In genomic region chr15:65337436-65338070, GRCh38 we compare ENCODE assay signal across 1 cellular context.
A peak's percentile ranks its signal among the peaks of the same experiment; 100 is the strongest.
TF ChIP-seq lines count a peak whose summit lies in the region.

No MANE protein-coding gene starts in this region.

TF ChIP-seq in HEK293, 187 proteins besides CTCF, POLR2A, EP300 and RAD21 (continued from another document):
- no peak for TF ChIP-seq ZNF639 (tag by site-specific recombination; IDR thresholded peaks at IDR 0.05)
- TF ChIP-seq, protein P1, sequence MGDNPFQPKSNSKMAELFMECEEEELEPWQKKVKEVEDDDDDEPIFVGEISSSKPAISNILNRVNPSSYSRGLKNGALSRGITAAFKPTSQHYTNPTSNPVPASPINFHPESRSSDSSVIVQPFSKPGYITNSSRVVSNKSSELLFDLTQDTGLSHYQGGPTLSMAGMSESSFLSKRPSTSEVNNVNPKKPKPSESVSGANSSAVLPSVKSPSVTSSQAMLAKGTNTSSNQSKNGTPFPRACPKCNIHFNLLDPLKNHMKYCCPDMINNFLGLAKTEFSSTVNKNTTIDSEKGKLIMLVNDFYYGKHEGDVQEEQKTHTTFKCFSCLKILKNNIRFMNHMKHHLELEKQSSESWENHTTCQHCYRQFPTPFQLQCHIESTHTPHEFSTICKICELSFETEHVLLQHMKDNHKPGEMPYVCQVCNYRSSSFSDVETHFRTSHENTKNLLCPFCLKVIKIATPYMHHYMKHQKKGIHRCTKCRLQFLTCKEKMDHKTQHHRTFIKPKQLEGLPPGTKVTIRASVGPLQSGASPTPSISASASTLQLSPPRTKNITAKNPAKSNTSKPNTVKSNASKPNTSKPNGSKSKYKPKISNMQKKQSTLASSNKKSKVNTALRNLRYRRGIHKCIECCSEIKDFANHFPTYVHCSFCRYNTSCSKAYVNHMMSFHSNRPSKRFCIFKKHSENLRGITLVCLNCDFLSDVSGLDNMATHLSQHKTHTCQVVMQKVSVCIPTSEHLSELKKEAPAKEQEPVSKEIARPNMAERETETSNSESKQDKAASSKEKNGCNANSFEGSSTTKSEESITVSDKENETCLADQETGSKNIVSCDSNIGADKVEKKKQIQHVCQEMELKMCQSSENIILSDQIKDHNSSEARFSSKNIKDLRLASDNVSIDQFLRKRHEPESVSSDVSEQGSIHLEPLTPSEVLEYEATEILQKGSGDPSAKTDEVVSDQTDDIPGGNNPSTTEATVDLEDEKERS (tag by site-specific recombination; IDR thresholded peaks at IDR 0.05): no peak
- no peak for TF ChIP-seq YY1 (tag by site-specific recombination; IDR thresholded peaks at IDR 0.05)
- TF ChIP-seq IKZF3 (tag by site-specific recombination; IDR thresholded peaks at IDR 0.05): 0 out of 2 replicates have a peak, but pooled peaks have one; percentile 32
- TF ChIP-seq ZNF747 (tag by site-specific recombination; IDR thresholded peaks at IDR 0.05): no peak
- TF ChIP-seq BCL6B (tag by site-specific recombination; IDR thresholded peaks at IDR 0.05): no peak
- 0 out of 2 replicates have a peak, but pooled peaks have one; percentile 10 for TF ChIP-seq ZNF423 (tag by site-specific recombination; IDR thresholded peaks at IDR 0.05)
- TF ChIP-seq ZNF121 (tag by site-specific recombination; IDR thresholded peaks at IDR 0.05): no peak
- TF ChIP-seq ZIC2 (tag by site-specific recombination; IDR thresholded peaks at IDR 0.05): peak; percentile 74
- TF ChIP-seq, protein P2, sequence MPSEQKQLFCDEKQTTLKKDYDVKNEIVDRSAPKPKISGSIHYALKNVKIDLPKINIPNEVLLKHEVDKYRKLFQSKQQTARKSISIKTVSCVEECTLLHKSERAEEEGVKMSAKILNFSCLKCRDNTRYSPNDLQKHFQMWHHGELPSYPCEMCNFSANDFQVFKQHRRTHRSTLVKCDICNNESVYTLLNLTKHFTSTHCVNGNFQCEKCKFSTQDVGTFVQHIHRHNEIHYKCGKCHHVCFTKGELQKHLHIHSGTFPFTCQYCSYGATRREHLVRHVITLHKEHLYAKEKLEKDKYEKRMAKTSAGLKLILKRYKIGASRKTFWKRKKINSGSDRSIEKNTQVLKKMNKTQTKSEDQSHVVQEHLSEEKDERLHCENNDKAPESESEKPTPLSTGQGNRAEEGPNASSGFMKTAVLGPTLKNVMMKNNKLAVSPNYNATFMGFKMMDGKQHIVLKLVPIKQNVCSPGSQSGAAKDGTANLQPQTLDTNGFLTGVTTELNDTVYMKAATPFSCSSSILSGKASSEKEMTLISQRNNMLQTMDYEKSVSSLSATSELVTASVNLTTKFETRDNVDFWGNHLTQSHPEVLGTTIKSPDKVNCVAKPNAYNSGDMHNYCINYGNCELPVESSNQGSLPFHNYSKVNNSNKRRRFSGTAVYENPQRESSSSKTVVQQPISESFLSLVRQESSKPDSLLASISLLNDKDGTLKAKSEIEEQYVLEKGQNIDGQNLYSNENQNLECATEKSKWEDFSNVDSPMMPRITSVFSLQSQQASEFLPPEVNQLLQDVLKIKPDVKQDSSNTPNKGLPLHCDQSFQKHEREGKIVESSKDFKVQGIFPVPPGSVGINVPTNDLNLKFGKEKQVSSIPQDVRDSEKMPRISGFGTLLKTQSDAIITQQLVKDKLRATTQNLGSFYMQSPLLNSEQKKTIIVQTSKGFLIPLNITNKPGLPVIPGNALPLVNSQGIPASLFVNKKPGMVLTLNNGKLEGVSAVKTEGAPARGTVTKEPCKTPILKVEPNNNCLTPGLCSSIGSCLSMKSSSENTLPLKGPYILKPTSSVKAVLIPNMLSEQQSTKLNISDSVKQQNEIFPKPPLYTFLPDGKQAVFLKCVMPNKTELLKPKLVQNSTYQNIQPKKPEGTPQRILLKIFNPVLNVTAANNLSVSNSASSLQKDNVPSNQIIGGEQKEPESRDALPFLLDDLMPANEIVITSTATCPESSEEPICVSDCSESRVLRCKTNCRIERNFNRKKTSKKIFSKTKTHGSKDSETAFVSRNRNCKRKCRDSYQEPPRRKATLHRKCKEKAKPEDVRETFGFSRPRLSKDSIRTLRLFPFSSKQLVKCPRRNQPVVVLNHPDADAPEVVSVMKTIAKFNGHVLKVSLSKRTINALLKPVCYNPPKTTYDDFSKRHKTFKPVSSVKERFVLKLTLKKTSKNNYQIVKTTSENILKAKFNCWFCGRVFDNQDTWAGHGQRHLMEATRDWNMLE (tag by site-specific recombination; conservative IDR thresholded peaks at IDR 0.05; ENCODE audit: low read depth): no peak
- no peak for TF ChIP-seq ELK4 (IDR thresholded peaks at IDR 0.05; ENCODE audit: borderline replicate concordance, low read depth, low read length)
- TF ChIP-seq SP2 (tag by site-specific recombination; IDR thresholded peaks at IDR 0.05): peak; percentile 4; the same call in 1 of the 2 replicates
